ENCODE assay signal across 1 cellular context in genomic region chr14:71752111-71752738, GRCh38.
TF ChIP-seq lines count a peak whose summit lies in the region.

No MANE protein-coding gene starts in this region.

TF ChIP-seq in IMR-90, 13 proteins besides CTCF, POLR2A, EP300 and RAD21:
- TF ChIP-seq CEBPB (IDR thresholded peaks at IDR 0.05; ENCODE audit: low read depth, low read length) (no peak), NFE2L2 (IDR thresholded peaks at IDR 0.05; ENCODE audit: low read depth, low read length) (no peak), CHD1 (IDR thresholded peaks at IDR 0.05; ENCODE audit: low read depth, low read length) (no peak), MXI1 (IDR thresholded peaks at IDR 0.05; ENCODE audit: borderline replicate concordance, low read depth, low read length) (no peak), MAZ (IDR thresholded peaks at IDR 0.05; ENCODE audit: borderline replicate concordance, low read depth, low read length) (no peak), FOS (IDR thresholded peaks at IDR 0.05; ENCODE audit: low read depth, low read length) (no peak), RFX5 (IDR thresholded peaks at IDR 0.05; ENCODE audit: low read depth, low read length) (no peak), MAFK (IDR thresholded peaks at IDR 0.05; ENCODE audit: low read depth, low read length) (no peak), USF2 (IDR thresholded peaks at IDR 0.05; ENCODE audit: low read depth, low read length) (no peak), BHLHE40 (IDR thresholded peaks at IDR 0.05; ENCODE audit: low read depth, low read length) (no peak), ELK1 (IDR thresholded peaks at IDR 0.05; ENCODE audit: borderline replicate concordance, low read depth, low read length) (no peak), RCOR1 (IDR thresholded peaks at IDR 0.05; ENCODE audit: insufficient replicate concordance, low read length) (no peak), SMC3 (IDR thresholded peaks at IDR 0.05; ENCODE audit: low read depth, low read length) (no peak)
